In the genomic region with DNA sequence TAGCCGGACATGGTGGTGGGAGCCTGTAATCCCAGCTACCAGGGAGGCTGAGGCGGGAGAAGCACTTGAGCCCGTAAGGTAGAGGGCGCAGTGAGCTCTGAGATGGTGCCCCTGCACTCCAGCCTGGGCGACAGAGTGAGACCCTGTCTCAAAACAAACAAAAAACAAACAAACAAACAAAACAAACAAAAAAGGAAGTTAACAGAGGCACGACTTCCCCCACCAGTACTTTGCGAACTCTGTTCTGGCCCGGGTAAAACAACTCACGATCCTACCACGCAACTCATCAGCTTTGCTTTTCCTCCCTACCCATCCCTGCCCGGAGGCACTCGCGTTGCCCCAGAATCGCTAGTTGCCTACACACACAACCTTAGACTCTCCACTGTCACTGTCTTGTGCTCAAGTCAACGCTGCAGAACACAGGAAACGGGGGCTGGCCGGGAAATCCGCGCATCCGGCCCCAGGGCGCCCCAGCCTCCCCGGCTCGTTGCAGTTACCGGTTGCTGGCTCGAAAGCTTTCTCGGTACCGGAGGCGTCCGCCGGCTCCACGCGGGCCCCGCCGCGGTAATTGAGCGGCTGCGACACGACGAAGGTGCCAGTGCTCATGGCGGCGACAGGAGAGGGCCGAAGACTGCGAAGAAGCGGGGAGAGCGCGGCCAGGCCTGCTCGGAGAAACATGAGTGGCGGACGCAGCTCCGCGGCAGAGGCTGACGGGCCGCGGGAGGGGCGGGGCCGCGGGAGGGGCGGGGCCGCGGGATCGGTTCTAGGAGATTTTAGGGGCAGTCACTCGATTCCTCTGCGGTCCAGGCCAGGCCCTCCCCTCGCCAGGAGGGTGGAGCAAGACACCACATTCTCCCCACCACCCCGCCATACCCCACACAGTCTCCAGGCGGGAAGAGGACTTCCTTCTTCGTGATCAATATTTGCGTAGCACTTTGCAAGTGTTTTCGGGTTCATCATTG, we compare ENCODE assay signal across 1 cellular context.
TF ChIP-seq lines count a peak whose summit lies in the region.

Gene ALDH9A1 (minus strand): TSS at position 682 of the 962 bp plus-strand sequence. CDS start 4 bp downstream, at position 678.

TF ChIP-seq in K562, 482 proteins besides CTCF, POLR2A, EP300 and RAD21 (continued from another document and continues in another):
- TF ChIP-seq, protein P1, sequence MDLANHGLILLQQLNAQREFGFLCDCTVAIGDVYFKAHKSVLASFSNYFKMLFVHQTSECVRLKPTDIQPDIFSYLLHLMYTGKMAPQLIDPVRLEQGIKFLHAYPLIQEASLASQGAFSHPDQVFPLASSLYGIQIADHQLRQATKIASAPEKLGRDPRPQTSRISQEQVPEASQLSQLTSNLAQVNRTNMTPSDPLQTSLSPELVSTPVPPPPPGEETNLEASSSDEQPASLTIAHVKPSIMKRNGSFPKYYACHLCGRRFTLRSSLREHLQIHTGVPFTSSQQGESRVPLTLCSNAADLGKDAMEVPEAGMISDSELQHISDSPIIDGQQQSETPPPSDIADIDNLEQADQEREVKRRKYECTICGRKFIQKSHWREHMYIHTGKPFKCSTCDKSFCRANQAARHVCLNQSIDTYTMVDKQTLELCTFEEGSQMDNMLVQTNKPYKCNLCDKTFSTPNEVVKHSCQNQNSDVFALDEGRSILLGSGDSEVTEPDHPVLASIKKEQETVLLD (IDR thresholded peaks at IDR 0.05), result peak; percentile 64
- TF ChIP-seq CHAMP1 (IDR thresholded peaks at IDR 0.05) (peak; percentile 43; the same call in 1 of the 2 replicates), ARNT (IDR thresholded peaks at IDR 0.05) (peak; percentile 59 to 80; a peak in 2 of 4 replicates), L3MBTL2 (IDR thresholded peaks at IDR 0.05) (peak; percentile 67; the same call in 1 of the 2 replicates), SPI1 (IDR thresholded peaks at IDR 0.05; ENCODE audit: borderline replicate concordance, low read depth, low read length) (peak; percentile 71), ZNF444 (CRISPR knock-in tag; IDR thresholded peaks at IDR 0.05) (no peak), EHMT2 (IDR thresholded peaks at IDR 0.05) (peak; percentile 64; the same call in 1 of the 2 replicates), ZNF589 (CRISPR knock-in tag; IDR thresholded peaks at IDR 0.05; ENCODE audit: low read depth) (no peak), CXXC5 (CRISPR knock-in tag; IDR thresholded peaks at IDR 0.05) (peak; percentile 73), SP1 (CRISPR knock-in tag; IDR thresholded peaks at IDR 0.05) (peak; percentile 72), SRF (CRISPR knock-in tag; IDR thresholded peaks at IDR 0.05) (peak in 1 of 2 experiments; percentile 80; a peak in 1 of 4 replicates), ZBTB40 (IDR thresholded peaks at IDR 0.05) (peak; percentile 80), ZBTB40 (CRISPR knock-in tag; IDR thresholded peaks at IDR 0.05) (no peak), TCF3 (CRISPR knock-in tag; IDR thresholded peaks at IDR 0.05) (0 out of 2 replicates have a peak, but pooled peaks have one; percentile 11), HDAC1 (IDR thresholded peaks at IDR 0.05) (peak in 1 of 2 experiments; percentile 79; a peak in 2 of 4 replicates), HMG20B (CRISPR knock-in tag; IDR thresholded peaks at IDR 0.05) (no peak), C11orf30 (IDR thresholded peaks at IDR 0.05; ENCODE audit: low read depth) (peak; percentile 43), ARID1B (IDR thresholded peaks at IDR 0.05) (peak; percentile 54; the same call in 1 of the 2 replicates), SIN3B (IDR thresholded peaks at IDR 0.05; ENCODE audit: low read depth) (peak; percentile 76), STAT5B (CRISPR knock-in tag; IDR thresholded peaks at IDR 0.05) (no peak), RCOR1 (IDR thresholded peaks at IDR 0.05; ENCODE audit: borderline replicate concordance in 1 of 2, low read depth in 2 of 2, low read length in 2 of 2) (peak in 1 of 2 experiments; percentile 35; a peak in 2 of 4 replicates), E2F8 (IDR thresholded peaks at IDR 0.05; ENCODE audit: low read depth, partially characterized antibody) (peak; percentile 59), HNRNPK (IDR thresholded peaks at IDR 0.05; ENCODE audit: low read depth, low read length, poor library complexity, severe bottlenecking) (no peak), TAF9B (IDR thresholded peaks at IDR 0.05; ENCODE audit: partially characterized antibody) (peak; percentile 87)
- TF ChIP-seq, protein P2, sequence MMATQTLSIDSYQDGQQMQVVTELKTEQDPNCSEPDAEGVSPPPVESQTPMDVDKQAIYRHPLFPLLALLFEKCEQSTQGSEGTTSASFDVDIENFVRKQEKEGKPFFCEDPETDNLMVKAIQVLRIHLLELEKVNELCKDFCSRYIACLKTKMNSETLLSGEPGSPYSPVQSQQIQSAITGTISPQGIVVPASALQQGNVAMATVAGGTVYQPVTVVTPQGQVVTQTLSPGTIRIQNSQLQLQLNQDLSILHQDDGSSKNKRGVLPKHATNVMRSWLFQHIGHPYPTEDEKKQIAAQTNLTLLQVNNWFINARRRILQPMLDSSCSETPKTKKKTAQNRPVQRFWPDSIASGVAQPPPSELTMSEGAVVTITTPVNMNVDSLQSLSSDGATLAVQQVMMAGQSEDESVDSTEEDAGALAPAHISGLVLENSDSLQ (IDR thresholded peaks at IDR 0.05), result peak; percentile 86
- TF ChIP-seq, protein P3, sequence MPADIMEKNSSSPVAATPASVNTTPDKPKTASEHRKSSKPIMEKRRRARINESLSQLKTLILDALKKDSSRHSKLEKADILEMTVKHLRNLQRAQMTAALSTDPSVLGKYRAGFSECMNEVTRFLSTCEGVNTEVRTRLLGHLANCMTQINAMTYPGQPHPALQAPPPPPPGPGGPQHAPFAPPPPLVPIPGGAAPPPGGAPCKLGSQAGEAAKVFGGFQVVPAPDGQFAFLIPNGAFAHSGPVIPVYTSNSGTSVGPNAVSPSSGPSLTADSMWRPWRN (IDR thresholded peaks at IDR 0.05; ENCODE audit: low read depth), result no peak
- TF ChIP-seq, protein P4, sequence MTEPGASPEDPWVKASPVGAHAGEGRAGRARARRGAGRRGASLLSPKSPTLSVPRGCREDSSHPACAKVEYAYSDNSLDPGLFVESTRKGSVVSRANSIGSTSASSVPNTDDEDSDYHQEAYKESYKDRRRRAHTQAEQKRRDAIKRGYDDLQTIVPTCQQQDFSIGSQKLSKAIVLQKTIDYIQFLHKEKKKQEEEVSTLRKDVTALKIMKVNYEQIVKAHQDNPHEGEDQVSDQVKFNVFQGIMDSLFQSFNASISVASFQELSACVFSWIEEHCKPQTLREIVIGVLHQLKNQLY (CRISPR knock-in tag; conservative IDR thresholded peaks at IDR 0.05), result 0 out of 4 replicates have a peak, but pooled peaks of 1 of the 2 experiments have one; percentile 33
- TF ChIP-seq, protein P5, sequence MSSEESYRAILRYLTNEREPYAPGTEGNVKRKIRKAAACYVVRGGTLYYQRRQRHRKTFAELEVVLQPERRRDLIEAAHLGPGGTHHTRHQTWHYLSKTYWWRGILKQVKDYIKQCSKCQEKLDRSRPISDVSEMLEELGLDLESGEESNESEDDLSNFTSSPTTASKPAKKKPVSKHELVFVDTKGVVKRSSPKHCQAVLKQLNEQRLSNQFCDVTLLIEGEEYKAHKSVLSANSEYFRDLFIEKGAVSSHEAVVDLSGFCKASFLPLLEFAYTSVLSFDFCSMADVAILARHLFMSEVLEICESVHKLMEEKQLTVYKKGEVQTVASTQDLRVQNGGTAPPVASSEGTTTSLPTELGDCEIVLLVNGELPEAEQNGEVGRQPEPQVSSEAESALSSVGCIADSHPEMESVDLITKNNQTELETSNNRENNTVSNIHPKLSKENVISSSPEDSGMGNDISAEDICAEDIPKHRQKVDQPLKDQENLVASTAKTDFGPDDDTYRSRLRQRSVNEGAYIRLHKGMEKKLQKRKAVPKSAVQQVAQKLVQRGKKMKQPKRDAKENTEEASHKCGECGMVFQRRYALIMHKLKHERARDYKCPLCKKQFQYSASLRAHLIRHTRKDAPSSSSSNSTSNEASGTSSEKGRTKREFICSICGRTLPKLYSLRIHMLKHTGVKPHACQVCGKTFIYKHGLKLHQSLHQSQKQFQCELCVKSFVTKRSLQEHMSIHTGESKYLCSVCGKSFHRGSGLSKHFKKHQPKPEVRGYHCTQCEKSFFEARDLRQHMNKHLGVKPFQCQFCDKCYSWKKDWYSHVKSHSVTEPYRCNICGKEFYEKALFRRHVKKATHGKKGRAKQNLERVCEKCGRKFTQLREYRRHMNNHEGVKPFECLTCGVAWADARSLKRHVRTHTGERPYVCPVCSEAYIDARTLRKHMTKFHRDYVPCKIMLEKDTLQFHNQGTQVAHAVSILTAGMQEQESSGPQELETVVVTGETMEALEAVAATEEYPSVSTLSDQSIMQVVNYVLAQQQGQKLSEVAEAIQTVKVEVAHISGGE (CRISPR knock-in tag; IDR thresholded peaks at IDR 0.05), result peak in 1 of 3 experiments; percentile 88; a peak in 2 of 6 replicates
